In genomic region chr20:49805224-49805876, GRCh38 we compare ENCODE assay signal across 8 cellular contexts. TPM values are rescaled to one million over a fixed set of nuclear protein-coding genes. Genes with fewer than 3 reads are reported as not detected.
DNase-seq lines count a peak whose midpoint lies in the region; ATAC-seq, FAIRE-seq and TF ChIP-seq lines count a peak whose summit lies in the region.
"Not testable (repeated sequence)": the region's sequence is repeated elsewhere in the genome, so short reads cannot be mapped to it uniquely, and the experiment has no call there.

No MANE protein-coding gene starts in this region.

- not testable (repeated sequence) for H3K9me3 Mint-ChIP-seq in CD14-positive monocyte; activated CD4-positive, alpha-beta T cell treated with anti-CD3 and anti-CD28 coated beads, Interleukin-2, amount 10 ng/mL, durations not matched to agents 7 days and 5 days

- H3K36me3 Mint-ChIP-seq in CD14-positive monocyte; activated CD4-positive, alpha-beta T cell treated with anti-CD3 and anti-CD28 coated beads, Interleukin-2, amount 10 ng/mL, durations not matched to agents 7 days and 5 days (ENCODE audit: low read depth): not testable (repeated sequence)

- peak overlapping the region in 4 of 7 donors; percentile 36 to 50 (median 46) for H3K27ac Mint-ChIP-seq in CD14-positive monocyte
- peak overlapping the region; percentile 74 for H3K27ac Mint-ChIP-seq in activated CD4-positive, alpha-beta T cell treated with anti-CD3 and anti-CD28 coated beads, Interleukin-2, amount 10 ng/mL, durations not matched to agents 7 days and 5 days

- intact Hi-C loops in CD14-positive monocyte (cut with micrococcal nuclease) = not testable (repeated sequence)

- H3K27me3 ChIP-seq in kidney epithelial cell (ENCODE audit: control insufficient read depth, insufficient read depth, low read length) = not testable (repeated sequence)

- not testable (repeated sequence) for H3K4me3 ChIP-seq in kidney epithelial cell (ENCODE audit: low read depth, low read length)

- peaks cover 33% of the 10 kb centered on the region for H3K4me1 Mint-ChIP-seq in CD14-positive monocyte
- H3K4me1 Mint-ChIP-seq in activated CD4-positive, alpha-beta T cell treated with anti-CD3 and anti-CD28 coated beads, Interleukin-2, amount 10 ng/mL, durations not matched to agents 7 days and 5 days = peaks cover 48% of the 10 kb centered on the region

- ATAC-seq in GM18909 (IDR thresholded peaks at IDR 0.05; ENCODE audit: poor library complexity, unreplicated experiment) (peak; percentile 48), HG02798 (IDR thresholded peaks at IDR 0.05; ENCODE audit: poor library complexity, unreplicated experiment) (peak; percentile 54)

- CTCF ChIA-PET in activated CD4-positive, alpha-beta T cell treated with anti-CD3 and anti-CD28 coated beads, Interleukin-2, amount 10 ng/mL, durations not matched to agents 7 days and 5 days (lab: Charles Lee) = interaction anchor here (0.6 kb wide), 1 partner anchor 208 kb away, joined by 3 read pairs; no protein-coding TSS in a partner anchor

- not testable (repeated sequence) for H3K27me3 Mint-ChIP-seq in CD14-positive monocyte (ENCODE audit: low read depth in 3 of 3); activated CD4-positive, alpha-beta T cell treated with anti-CD3 and anti-CD28 coated beads, Interleukin-2, amount 10 ng/mL, durations not matched to agents 7 days and 5 days

- TF ChIP-seq CTCF in CD14-positive monocyte (IDR thresholded peaks at IDR 0.05); kidney epithelial cell (IDR thresholded peaks at IDR 0.05; ENCODE audit: insufficient read depth, low read length, poor library complexity, severe bottlenecking): not testable (repeated sequence)

- H3K36me3 ChIP-seq in kidney epithelial cell (ENCODE audit: control insufficient read depth, insufficient read depth, low read length) = not testable (repeated sequence)

- peak; percentile 90 for FAIRE-seq in HTR-8/SVneo (lab: Jason Lieb, UNC)

- not testable (repeated sequence) for H3K4me3 Mint-ChIP-seq in CD14-positive monocyte; activated CD4-positive, alpha-beta T cell treated with anti-CD3 and anti-CD28 coated beads, Interleukin-2, amount 10 ng/mL, durations not matched to agents 7 days and 5 days

- DNase-seq in CD14-positive monocyte (ENCODE audit: low spot score); HTR-8/SVneo (ENCODE audit: insufficient read length, low spot score): not testable (repeated sequence)
- peak; percentile 36 for DNase-seq in activated CD4-positive, alpha-beta T cell treated with anti-CD3 and anti-CD28 coated beads, Interleukin-2, amount 10 ng/mL, durations not matched to agents 7 days and 5 days
- peak; percentile 46 for DNase-seq in activated naive CD4-positive, alpha-beta T cell treated with anti-CD3 and anti-CD28 coated beads, Interleukin-2, amount 50 U/mL, for 16 hours
- DNase-seq in kidney epithelial cell (ENCODE audit: low read depth) = peak; percentile 63
- DNase-seq in stimulated activated CD4-positive, alpha-beta T cell treated with anti-CD3 and anti-CD28 coated beads, Interleukin-4, amount 100 ng/mL, for 24 hours = peak; percentile 73

- POLR2A ChIA-PET in activated CD4-positive, alpha-beta T cell treated with anti-CD3 and anti-CD28 coated beads, Interleukin-2, amount 10 ng/mL, durations not matched to agents 7 days and 5 days (lab: Charles Lee) = not testable (repeated sequence)

RNA-seq across cellular contexts. Expression of gene SLC9A8, which starts 7.3 kb away (rescaled TPM):
- 1 to 10 TPM; 3.0 to 3.3 TPM for polyA plus RNA-seq in CD14-positive monocyte
- total RNA-seq in activated CD4-positive, alpha-beta T cell treated with anti-CD3 and anti-CD28 coated beads, Interleukin-2, amount 10 ng/mL, durations not matched to agents 7 days and 5 days = 10 to 100 TPM; 21.4 to 23.1 TPM
- 9.4 and 9.9 TPM in 2 replicates for total RNA-seq in kidney epithelial cell
